Comparison of ENCODE assay signal across 20 cellular contexts in the genomic region with DNA sequence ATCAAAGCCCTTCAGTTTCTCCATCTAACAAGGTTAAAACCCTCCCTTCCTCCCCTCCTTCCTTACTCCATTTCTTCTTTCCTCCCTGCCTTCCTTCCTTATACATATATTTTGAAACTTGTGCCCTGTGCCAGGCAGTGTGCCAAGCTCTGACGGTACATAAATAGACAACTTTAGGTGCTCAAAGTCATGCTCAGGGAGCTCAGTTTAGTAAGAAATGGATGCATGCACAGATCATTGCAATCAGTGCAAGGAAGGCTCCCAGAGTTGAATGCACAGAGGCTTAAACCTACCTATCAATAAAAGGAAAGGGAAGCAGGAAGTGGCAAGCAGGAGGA. TPM values are rescaled to one million over a fixed set of nuclear protein-coding genes. Genes with fewer than 3 reads are reported as not detected.
DNase-seq lines count a peak whose midpoint lies in the region; ATAC-seq and TF ChIP-seq lines count a peak whose summit lies in the region.
"Had no signal": no experiment of that assay in that cellular context is flagged by ENCODE, and none has a peak within 500 bp of the region (broad histone marks: within the 10 kb centered on the region; RNA-seq: fewer than 3 reads in every experiment).

No MANE protein-coding gene starts in this region.

- H3K9ac ChIP-seq in colonic mucosa (ENCODE audit: low read depth in 2 of 2, low read length in 2 of 2): no peak overlapping the region
- H3K9ac ChIP-seq: BLaER1 had no signal

- H3K4me2 ChIP-seq in PC-9: peak overlapping the region; percentile 44
- H3K4me2 ChIP-seq: BLaER1 had no signal

- CTCF ChIA-PET in PC-9 (lab: Charles Lee): no interaction called here

- peak overlapping the region; percentile 99 for H3K27ac Mint-ChIP-seq in nephron progenitor cell
- H3K27ac Mint-ChIP-seq: activated B cell treated with CpG ODN at 0.5 μM for 24 hours; activated naive CD8-positive, alpha-beta T cell treated with anti-CD3 and anti-CD28 coated beads for 36 hours; activated T-cell treated with anti-CD3 and anti-CD28 coated beads, Interleukin-2, amount 50 U/mL, for 72 hours; naive thymus-derived CD8-positive, alpha-beta T cell had no signal

- H3K4me3 Mint-ChIP-seq in nephron progenitor cell: peak overlapping the region; percentile 71
- H3K4me3 Mint-ChIP-seq: activated B cell treated with CpG ODN at 0.5 μM for 24 hours; activated naive CD8-positive, alpha-beta T cell treated with anti-CD3 and anti-CD28 coated beads for 36 hours; activated T-cell treated with anti-CD3 and anti-CD28 coated beads, Interleukin-2, amount 50 U/mL, for 72 hours; naive thymus-derived CD8-positive, alpha-beta T cell had no signal

- no peaks in the 10 kb centered on the region for H3K79me2 ChIP-seq in PC-9 (ENCODE audit: low read depth)

- H3K4me1 ChIP-seq in PC-9 (replicated peaks; ENCODE audit: insufficient read depth) (peaks cover 15% of the 10 kb centered on the region), tibial artery (peaks cover 0 to 95% (median 58%) of the 10 kb centered on the region in 4 donors), colonic mucosa (no peaks in the 10 kb centered on the region)
- H3K4me1 ChIP-seq: BLaER1 had no signal

- peaks cover 53% of the 10 kb centered on the region for H3K36me3 Mint-ChIP-seq in nephron progenitor cell (ENCODE audit: low read depth)
- H3K36me3 Mint-ChIP-seq: activated naive CD8-positive, alpha-beta T cell treated with anti-CD3 and anti-CD28 coated beads for 36 hours; naive thymus-derived CD8-positive, alpha-beta T cell had no signal

- ATAC-seq in GM18870 (IDR thresholded peaks at IDR 0.05; ENCODE audit: unreplicated experiment) (no peak), HG03025 (IDR thresholded peaks at IDR 0.05; ENCODE audit: low FRiP score, unreplicated experiment) (no peak)
- ATAC-seq: activated T-cell treated with anti-CD3 and anti-CD28 coated beads, Interleukin-2, amount 50 U/mL, for 72 hours; GM12878; naive thymus-derived CD8-positive, alpha-beta T cell had no signal

- BruUV-seq in PC-9 (replicated peaks; lab: Mats Ljungman, UMichigan): no TSS peak

- H2AFZ ChIP-seq in PC-9: no peak overlapping the region; the same call in 1 of the 2 replicates

- peaks cover 4% of the 10 kb centered on the region for H3K9me3 ChIP-seq in PC-9 (ENCODE audit: insufficient read depth, low read depth)
- no peaks in the 10 kb centered on the region for H3K9me3 ChIP-seq in tibial artery
- no peaks in the 10 kb centered on the region for H3K9me3 ChIP-seq in colonic mucosa
- H3K9me3 ChIP-seq: BLaER1 had no signal

- 0 out of 2 replicates have a peak, but pooled peaks cover 3% of the 10 kb centered on the region for H3F3A ChIP-seq in PC-9 (ENCODE audit: insufficient read depth, low read depth)

- H3K27ac ChIP-seq in PC-9 (peak overlapping the region; percentile 51), tibial artery (peak overlapping the region; percentile 68 to 74), colonic mucosa (no peak overlapping the region)
- H3K27ac ChIP-seq: BLaER1, RWPE1 had no signal

- POLR2A ChIA-PET in PC-9 (lab: Charles Lee; ENCODE audit: unreplicated experiment): no interaction called here

- no peaks in the 10 kb centered on the region for H3K36me3 ChIP-seq in PC-9 (ENCODE audit: low read depth)
- peaks cover 5 to 30% (median 20%) of the 10 kb centered on the region in 3 donors for H3K36me3 ChIP-seq in tibial artery
- H3K36me3 ChIP-seq in colonic mucosa: no peaks in the 10 kb centered on the region
- H3K36me3 ChIP-seq: BLaER1 had no signal

- TF ChIP-seq CTCF in PC-9 (conservative IDR thresholded peaks at IDR 0.05): no peak
- TF ChIP-seq CTCF in fibroblast of the aortic adventitia (IDR thresholded peaks at IDR 0.05; ENCODE audit: insufficient read depth, low read length): no peak
- no peak for TF ChIP-seq CTCF in nephron progenitor cell (IDR thresholded peaks at IDR 0.05)
- no peak for TF ChIP-seq CTCF in tibial artery (IDR thresholded peaks at IDR 0.05)
- TF ChIP-seq CTCF in colonic mucosa (IDR thresholded peaks at IDR 0.05): no peak

- H3K9me2 ChIP-seq in PC-9 (ENCODE audit: insufficient read depth): no peaks in the 10 kb centered on the region

- intact Hi-C loops in PC-9 (cut with micrococcal nuclease; ENCODE audit: unreplicated experiment): no loop called here
- intact Hi-C loops in tibial artery (cut with DNase I; ENCODE audit: low total_unique reads): no loop called here
- intact Hi-C loops in head of caudate nucleus (cut with DNase I): loop anchor here (5.0 kb wide), 1 partner anchor 350 kb away; no protein-coding TSS in a partner anchor
- intact Hi-C loops in colonic mucosa (cut with DNase I): no loop called here

- peaks cover 88% of the 10 kb centered on the region for H3K4me1 Mint-ChIP-seq in nephron progenitor cell
- H3K4me1 Mint-ChIP-seq: activated B cell treated with CpG ODN at 0.5 μM for 24 hours; activated naive CD8-positive, alpha-beta T cell treated with anti-CD3 and anti-CD28 coated beads for 36 hours; naive thymus-derived CD8-positive, alpha-beta T cell had no signal

- no peaks in the 10 kb centered on the region for H4K20me1 ChIP-seq in PC-9 (ENCODE audit: insufficient read depth)
- H4K20me1 ChIP-seq: BLaER1 had no signal

- H3K4me3 ChIP-seq in PC-9 (no peak overlapping the region), fibroblast of the aortic adventitia (ENCODE audit: low read depth, low read length) (peak overlapping the region; percentile 66), tibial artery (no peak overlapping the region), colonic mucosa (no peak overlapping the region)
- H3K4me3 ChIP-seq: BLaER1, GM12878 had no signal

- no peaks in the 10 kb centered on the region for H3K27me3 ChIP-seq in PC-9 (ENCODE audit: insufficient read depth, low read depth)
- no peaks in the 10 kb centered on the region for H3K27me3 ChIP-seq in tibial artery
- H3K27me3 ChIP-seq in colonic mucosa: no peaks in the 10 kb centered on the region
- H3K27me3 ChIP-seq: BLaER1 had no signal

- peaks cover 9% of the 10 kb centered on the region for H3K9me3 Mint-ChIP-seq in nephron progenitor cell
- H3K9me3 Mint-ChIP-seq: activated B cell treated with CpG ODN at 0.5 μM for 24 hours; activated naive CD8-positive, alpha-beta T cell treated with anti-CD3 and anti-CD28 coated beads for 36 hours; activated T-cell treated with anti-CD3 and anti-CD28 coated beads, Interleukin-2, amount 50 U/mL, for 72 hours; naive thymus-derived CD8-positive, alpha-beta T cell had no signal

- peaks cover 3% of the 10 kb centered on the region for H3K27me3 Mint-ChIP-seq in nephron progenitor cell (ENCODE audit: low read depth, poor library complexity)

- DNase-seq in PC-9 (no peak), fibroblast of the aortic adventitia (ENCODE audit: low read depth) (peak; percentile 48), nephron progenitor cell (no peak), tibial artery (no peak), head of caudate nucleus (no peak), colonic mucosa (no peak)
- DNase-seq: activated B cell treated with CpG ODN at 0.5 μM for 24 hours; activated naive CD8-positive, alpha-beta T cell treated with anti-CD3 and anti-CD28 coated beads for 36 hours; activated T-cell treated with anti-CD3 and anti-CD28 coated beads, Interleukin-2, amount 50 U/mL, for 72 hours; GDM1; naive thymus-derived CD8-positive, alpha-beta T cell; NCI-H1694 treated with DMSO at 0.1 percent for 48 hours; NCI-H226; NK-92 treated with Interleukin-12 subunit alpha and Interleukin-12 subunit beta, amount 100 ng/mL, for 24 hours; T-helper 1 cell had no signal

RNA-seq across cellular contexts. Expression of a gene that starts 13.4 kb away (rescaled TPM):
- total RNA-seq in PC-9 (2021): 2.6 TPM in 2 replicates
- 50.2 and 63.9 TPM in 2 replicates for total RNA-seq in fibroblast of the aortic adventitia (ENCODE audit: low replicate concordance)
- total RNA-seq in colonic mucosa: 1 to 10 TPM; 4.3 to 6.7 TPM
- total RNA-seq: activated B cell treated with CpG ODN at 0.5 μM for 24 hours; naive thymus-derived CD8-positive, alpha-beta T cell had no signal
